In the genomic region with DNA sequence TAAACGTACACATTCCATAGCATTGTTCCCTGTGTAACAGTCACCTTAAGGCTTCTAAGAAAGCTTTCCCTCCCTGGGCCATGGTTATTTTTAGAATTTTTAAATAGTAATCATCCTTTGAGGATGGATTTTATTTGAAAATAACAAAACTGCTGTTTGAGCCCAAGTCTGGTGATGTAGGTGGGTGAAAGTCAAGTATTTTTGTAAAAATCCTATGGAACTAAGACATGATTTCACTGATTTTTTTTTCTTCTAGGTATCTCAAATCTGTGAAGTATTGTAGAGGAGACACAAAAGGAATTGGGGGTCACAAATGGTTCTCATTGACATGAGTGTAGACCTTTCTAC, we compare ENCODE assay signal across 8 cellular contexts. TPM values are rescaled to one million over a fixed set of nuclear protein-coding genes. Genes with fewer than 3 reads are reported as not detected.
DNase-seq lines count a peak whose midpoint lies in the region; ATAC-seq and TF ChIP-seq lines count a peak whose summit lies in the region.

No MANE protein-coding gene starts in this region.

- WGBS in body of pancreas, 2 donors = 4 to 5% methylated on average over 1 of the region's 1 CpG

- no peaks in the 10 kb centered on the region for H3K27me3 Mint-ChIP-seq in central memory CD8-positive, alpha-beta T cell
- H3K27me3 Mint-ChIP-seq in natural killer cell treated with Interleukin-12 subunit alpha and Interleukin-12 subunit beta and Interleukin-15 and Interleukin-18, amount 100 ng/mL, for 72 hours = no peaks in the 10 kb centered on the region

- H3K9me3 ChIP-seq in body of pancreas = no peaks in the 10 kb centered on the region

- H3K4me3 Mint-ChIP-seq in central memory CD8-positive, alpha-beta T cell = peak overlapping the region; percentile 99
- H3K4me3 Mint-ChIP-seq in natural killer cell treated with Interleukin-12 subunit alpha and Interleukin-12 subunit beta and Interleukin-15 and Interleukin-18, amount 100 ng/mL, for 72 hours = peak overlapping the region; percentile 96

- H3K27me3 ChIP-seq in KMS-11 (ENCODE audit: insufficient read depth, low read depth) = no peaks in the 10 kb centered on the region
- no peaks in the 10 kb centered on the region for H3K27me3 ChIP-seq in body of pancreas

- no peaks in the 10 kb centered on the region for H3K36me3 ChIP-seq in KMS-11 (ENCODE audit: insufficient read depth)
- H3K36me3 ChIP-seq in body of pancreas (replicated peaks in 1 of 2; ENCODE audit: insufficient read depth in 1 of 2, low read depth in 2 of 2) = peaks cover 0 to 4% of the 10 kb centered on the region in 2 donors

- H3K9me3 Mint-ChIP-seq in central memory CD8-positive, alpha-beta T cell = no peaks in the 10 kb centered on the region
- no peaks in the 10 kb centered on the region for H3K9me3 Mint-ChIP-seq in natural killer cell treated with Interleukin-12 subunit alpha and Interleukin-12 subunit beta and Interleukin-15 and Interleukin-18, amount 100 ng/mL, for 72 hours

- no peak overlapping the region for H2AFZ ChIP-seq in KMS-11 (ENCODE audit: low read depth)

- no peak for TF ChIP-seq POLR2A in body of pancreas (IDR thresholded peaks at IDR 0.05)

- DNase-seq in AG09309 (ENCODE audit: low read depth) = no peak
- DNase-seq in central memory CD8-positive, alpha-beta T cell (ENCODE audit: low spot score in 2 of 2) = no peak
- DNase-seq in natural killer cell treated with Interleukin-12 subunit alpha and Interleukin-12 subunit beta and Interleukin-15 and Interleukin-18, amount 100 ng/mL, for 72 hours (ENCODE audit: low spot score) = no peak
- DNase-seq in stimulated activated CD4-positive, alpha-beta T cell treated with anti-CD3 and anti-CD28 coated beads, Interleukin-4, amount 100 ng/mL, for 1 hour = no peak
- DNase-seq in body of pancreas = no peak
- DNase-seq in activated gamma-delta T cell treated with Interleukin-2 at 50 U/mL for 16 hours = no peak

- H3K27ac ChIP-seq in KMS-11 = peak overlapping the region; percentile 94
- H3K27ac ChIP-seq in body of pancreas = peak overlapping the region in 1 of 4 donors; percentile 93

- intact Hi-C loops in body of pancreas (cut with DNase I) = no loop called here

- H3K9ac ChIP-seq in KMS-11 = peak overlapping the region; percentile 75; the same call in 1 of the 2 replicates

- peak overlapping the region; percentile 99 for H3K27ac Mint-ChIP-seq in central memory CD8-positive, alpha-beta T cell (ENCODE audit: low read depth)
- H3K27ac Mint-ChIP-seq in natural killer cell treated with Interleukin-12 subunit alpha and Interleukin-12 subunit beta and Interleukin-15 and Interleukin-18, amount 100 ng/mL, for 72 hours = peak overlapping the region; percentile 90 to 99

- peak overlapping the region; percentile 99 for H3K4me2 ChIP-seq in KMS-11

- no peak for ATAC-seq in central memory CD8-positive, alpha-beta T cell (replicated peaks; ENCODE audit: extremely low read depth, poor library complexity, severe bottlenecking)
- no peak for ATAC-seq in natural killer cell treated with Interleukin-12 subunit alpha and Interleukin-12 subunit beta and Interleukin-15 and Interleukin-18, amount 100 ng/mL, for 72 hours
- ATAC-seq in body of pancreas = no peak
- no peak for ATAC-seq in HG02763 (IDR thresholded peaks at IDR 0.05; ENCODE audit: unreplicated experiment)

- H3K4me3 ChIP-seq in AG09309 (ENCODE audit: control insufficient read depth, low read depth, low read length) = peak overlapping the region; percentile 96; the same call in 1 of the 2 replicates
- H3K4me3 ChIP-seq in KMS-11 (IDR thresholded peaks at IDR 0.05; ENCODE audit: insufficient read depth, low read depth, low read length) = no peak overlapping the region
- no peak overlapping the region for H3K4me3 ChIP-seq in body of pancreas

- H3K4me1 Mint-ChIP-seq in central memory CD8-positive, alpha-beta T cell = peaks cover 48% of the 10 kb centered on the region
- peaks cover 29 to 44% of the 10 kb centered on the region in 2 donors for H3K4me1 Mint-ChIP-seq in natural killer cell treated with Interleukin-12 subunit alpha and Interleukin-12 subunit beta and Interleukin-15 and Interleukin-18, amount 100 ng/mL, for 72 hours (ENCODE audit: low read depth in 2 of 2)

- TF ChIP-seq CTCF in AG09309 (IDR thresholded peaks at IDR 0.05; ENCODE audit: control insufficient read depth, insufficient read depth, low read depth, low read length, missing control alignments) (no peak), KMS-11 (conservative IDR thresholded peaks at IDR 0.05; ENCODE audit: low read depth, low read length) (no peak; the same call in 1 of the 2 replicates), body of pancreas (IDR thresholded peaks at IDR 0.05) (no peak)

- H4K20me1 ChIP-seq in KMS-11 (ENCODE audit: insufficient read depth) = no peaks in the 10 kb centered on the region

- peaks cover 62% of the 10 kb centered on the region for H3K4me1 ChIP-seq in KMS-11 (ENCODE audit: low read depth, poor library complexity, severe bottlenecking)
- H3K4me1 ChIP-seq in body of pancreas = peaks cover 53% of the 10 kb centered on the region

- H3K79me2 ChIP-seq in KMS-11 (ENCODE audit: insufficient read depth, low read depth) = peaks cover 37% of the 10 kb centered on the region

- H3K36me3 Mint-ChIP-seq in central memory CD8-positive, alpha-beta T cell (ENCODE audit: insufficient read depth) = peaks cover 59% of the 10 kb centered on the region
- peaks cover 37% of the 10 kb centered on the region for H3K36me3 Mint-ChIP-seq in natural killer cell treated with Interleukin-12 subunit alpha and Interleukin-12 subunit beta and Interleukin-15 and Interleukin-18, amount 100 ng/mL, for 72 hours

RNA-seq across cellular contexts. Expression of a gene that starts 1.4 kb away (rescaled TPM):
- total RNA-seq in natural killer cell treated with Interleukin-12 subunit alpha and Interleukin-12 subunit beta and Interleukin-15 and Interleukin-18, amount 100 ng/mL, for 72 hours = 10 to 100 TPM; 66.1 to 85.3 TPM
- total RNA-seq in body of pancreas = 100 to 1,000 TPM in 1 of 2 donors, 10 to 100 TPM in 1; 82.7 to 160 TPM

RNA-seq across cellular contexts. Expression of a gene that starts 2.8 kb away (rescaled TPM):
- 100 to 1,000 TPM; 105 to 127 TPM for total RNA-seq in natural killer cell treated with Interleukin-12 subunit alpha and Interleukin-12 subunit beta and Interleukin-15 and Interleukin-18, amount 100 ng/mL, for 72 hours
- 10 to 100 TPM; 20.2 to 38.6 TPM for total RNA-seq in body of pancreas

RNA-seq across cellular contexts. Expression of a gene that starts 34.1 kb away (rescaled TPM):
- not detected for total RNA-seq in natural killer cell treated with Interleukin-12 subunit alpha and Interleukin-12 subunit beta and Interleukin-15 and Interleukin-18, amount 100 ng/mL, for 72 hours
- total RNA-seq in body of pancreas = 1 to 10 TPM; 5.9 to 6.5 TPM

RNA-seq across cellular contexts. Expression of a gene that starts 48.7 kb away (rescaled TPM):
- 10 to 100 TPM; 14.9 to 16.5 TPM for total RNA-seq in natural killer cell treated with Interleukin-12 subunit alpha and Interleukin-12 subunit beta and Interleukin-15 and Interleukin-18, amount 100 ng/mL, for 72 hours
- 10 to 100 TPM; 10.9 to 11.9 TPM for total RNA-seq in body of pancreas

Comparison
In these comparisons a context has a peak if more than half of its experiments do, and no peak if none do; other contexts are left out.
1. RNA of a gene that starts 34.1 kb away (total RNA-seq): 5.9 to 6.5 TPM in body of pancreas; not detected in natural killer cell treated with Interleukin-12 subunit alpha and Interleukin-12 subunit beta and Interleukin-15 and Interleukin-18, amount 100 ng/mL, for 72 hours; every median in the first group is over 4 times any median in the second.